Comparison of ENCODE assay signal across 10 cellular contexts in genomic region chr11:67613313-67613959, GRCh38. TPM values are rescaled to one million over a fixed set of nuclear protein-coding genes. Genes with fewer than 3 reads are reported as not detected.
DNase-seq lines count a peak whose midpoint lies in the region; ATAC-seq and TF ChIP-seq lines count a peak whose summit lies in the region.
"Had no signal": no experiment of that assay in that cellular context is flagged by ENCODE, and none has a peak within 500 bp of the region (broad histone marks: within the 10 kb centered on the region; RNA-seq: fewer than 3 reads in every experiment).

No MANE protein-coding gene starts in this region.

- in situ Hi-C loops in brain microvascular endothelial cell (cut with HindIII; ENCODE audit: low pct_ligation_motif_present, low sequenced_read_pairs), result no loop called here

- no peak for DNase-seq in epithelial cell of prostate (ENCODE audit: low read depth, low spot score)
- DNase-seq in prostate gland (ENCODE audit: low spot score), result no peak
- DNase-seq in NCI-H526 treated with DMSO at 0.1 percent for 48 hours (lab: John Stamatoyannopoulos, UW), result no peak
- no peak for DNase-seq in HCEC 1CT
- no peak for DNase-seq in brain microvascular endothelial cell
- DNase-seq: cerebellar nuclear complex, testis had no signal

- H3K4me1 ChIP-seq in ES-I3 (ENCODE audit: insufficient read depth, low read length) (peaks cover 25% of the 10 kb centered on the region), OCI-LY1 (ENCODE audit: insufficient read depth, low read length, severe bottlenecking) (peaks cover 30% of the 10 kb centered on the region), prostate gland (replicated peaks) (no peaks in the 10 kb centered on the region)
- H3K4me1 ChIP-seq: testis had no signal

- H2AFZ ChIP-seq in OCI-LY1 (ENCODE audit: low read length), result no peak overlapping the region

- ATAC-seq in GM21529 (IDR thresholded peaks at IDR 0.05; ENCODE audit: unreplicated experiment), result no peak

- no peaks in the 10 kb centered on the region for H3K79me2 ChIP-seq in OCI-LY1 (ENCODE audit: insufficient read depth, low read length)

- intact Hi-C loops in prostate gland (cut with DNase I), result no loop called here

- TF ChIP-seq CTCF in OCI-LY1 (IDR thresholded peaks at IDR 0.05; ENCODE audit: low read length) (no peak), prostate gland (IDR thresholded peaks at IDR 0.05) (no peak), brain microvascular endothelial cell (IDR thresholded peaks at IDR 0.05; ENCODE audit: low read depth, low read length, missing control alignments) (no peak)

- peak overlapping the region; percentile 88 for H3K4me2 ChIP-seq in OCI-LY1 (ENCODE audit: low read length)

- no peaks in the 10 kb centered on the region for H4K20me1 ChIP-seq in OCI-LY1 (ENCODE audit: insufficient read depth, low read length)

- no peaks in the 10 kb centered on the region for H3F3A ChIP-seq in OCI-LY1 (ENCODE audit: insufficient read depth, low read length)

- TF ChIP-seq POLR2A in prostate gland (IDR thresholded peaks at IDR 0.05), result no peak

- H3K9me2 ChIP-seq in OCI-LY1 (ENCODE audit: low read depth, low read length), result no peaks in the 10 kb centered on the region

- H3K4me3 ChIP-seq in OCI-LY1 (ENCODE audit: low read depth, low read length, poor library complexity, severe bottlenecking), result peak overlapping the region; percentile 50
- no peak overlapping the region for H3K4me3 ChIP-seq in prostate gland
- H3K4me3 ChIP-seq in brain microvascular endothelial cell (ENCODE audit: low read depth, low read length), result no peak overlapping the region
- H3K4me3 ChIP-seq: testis had no signal

- H3K9me3 ChIP-seq in ES-I3 (ENCODE audit: control insufficient read depth, insufficient read depth, low read length) (no peaks in the 10 kb centered on the region), OCI-LY1 (ENCODE audit: low read length) (no peaks in the 10 kb centered on the region), prostate gland (no peaks in the 10 kb centered on the region)
- H3K9me3 ChIP-seq: testis had no signal

- peak overlapping the region; percentile 41; the same call in 1 of the 2 replicates for H3K9ac ChIP-seq in ES-I3 (ENCODE audit: low read depth, low read length)
- H3K9ac ChIP-seq in OCI-LY1 (ENCODE audit: low read length), result peak overlapping the region; percentile 71; the same call in 1 of the 2 replicates

- H3K36me3 ChIP-seq in ES-I3 (ENCODE audit: insufficient read depth, low read length) (0 out of 2 replicates have a peak, but pooled peaks cover 3% of the 10 kb centered on the region), OCI-LY1 (ENCODE audit: insufficient read depth, low read length) (peaks cover 48% of the 10 kb centered on the region; the same call in 1 of the 2 replicates), prostate gland (peaks cover 7 to 9% of the 10 kb centered on the region in 2 donors), brain microvascular endothelial cell (replicated peaks) (peaks cover 5% of the 10 kb centered on the region)

- H3K27me3 ChIP-seq in OCI-LY1 (ENCODE audit: insufficient read depth, low read length) (no peaks in the 10 kb centered on the region), prostate gland (replicated peaks; ENCODE audit: insufficient read depth) (no peaks in the 10 kb centered on the region), brain microvascular endothelial cell (replicated peaks) (peaks cover 15% of the 10 kb centered on the region)
- H3K27me3 ChIP-seq: testis had no signal

- 83% methylated on average over 17 of the region's 17 CpGs for WGBS in prostate gland

- H3K27ac ChIP-seq in OCI-LY1 (ENCODE audit: low read depth, low read length, poor library complexity, severe bottlenecking), result peak overlapping the region; percentile 93
- peak overlapping the region; percentile 16 for H3K27ac ChIP-seq in epithelial cell of prostate
- H3K27ac ChIP-seq in prostate gland, result peak overlapping the region; percentile 0 to 51
- H3K27ac ChIP-seq in brain microvascular endothelial cell, result no peak overlapping the region
- H3K27ac ChIP-seq: testis had no signal

RNA-seq across cellular contexts. Expression of gene NDUFV1, which starts 6.7 kb away (rescaled TPM):
- total RNA-seq in prostate gland, result 100 to 1,000 TPM; 190 to 260 TPM

RNA-seq across cellular contexts. Expression of gene NUDT8, which starts 16.3 kb away (rescaled TPM):
- total RNA-seq in prostate gland, result 10 to 100 TPM in 1 of 2 donors, 1 to 10 TPM in 1; 7.2 to 29.2 TPM

RNA-seq across cellular contexts. Expression of gene TBX10, which starts 26.1 kb away (rescaled TPM):
- not detected for total RNA-seq in prostate gland

RNA-seq across cellular contexts. Expression of gene GSTP1, which starts 29.8 kb away (rescaled TPM):
- 100 to 1,000 TPM; 540 to 577 TPM for total RNA-seq in prostate gland

RNA-seq across cellular contexts. Expression of gene ACY3, which starts 37.1 kb away (rescaled TPM):
- total RNA-seq in prostate gland, result 1 to 10 TPM in 1 of 2 donors, not detected in 1; 1.7 TPM
